ENCODE assay signal across 8 cellular contexts in the genomic region with DNA sequence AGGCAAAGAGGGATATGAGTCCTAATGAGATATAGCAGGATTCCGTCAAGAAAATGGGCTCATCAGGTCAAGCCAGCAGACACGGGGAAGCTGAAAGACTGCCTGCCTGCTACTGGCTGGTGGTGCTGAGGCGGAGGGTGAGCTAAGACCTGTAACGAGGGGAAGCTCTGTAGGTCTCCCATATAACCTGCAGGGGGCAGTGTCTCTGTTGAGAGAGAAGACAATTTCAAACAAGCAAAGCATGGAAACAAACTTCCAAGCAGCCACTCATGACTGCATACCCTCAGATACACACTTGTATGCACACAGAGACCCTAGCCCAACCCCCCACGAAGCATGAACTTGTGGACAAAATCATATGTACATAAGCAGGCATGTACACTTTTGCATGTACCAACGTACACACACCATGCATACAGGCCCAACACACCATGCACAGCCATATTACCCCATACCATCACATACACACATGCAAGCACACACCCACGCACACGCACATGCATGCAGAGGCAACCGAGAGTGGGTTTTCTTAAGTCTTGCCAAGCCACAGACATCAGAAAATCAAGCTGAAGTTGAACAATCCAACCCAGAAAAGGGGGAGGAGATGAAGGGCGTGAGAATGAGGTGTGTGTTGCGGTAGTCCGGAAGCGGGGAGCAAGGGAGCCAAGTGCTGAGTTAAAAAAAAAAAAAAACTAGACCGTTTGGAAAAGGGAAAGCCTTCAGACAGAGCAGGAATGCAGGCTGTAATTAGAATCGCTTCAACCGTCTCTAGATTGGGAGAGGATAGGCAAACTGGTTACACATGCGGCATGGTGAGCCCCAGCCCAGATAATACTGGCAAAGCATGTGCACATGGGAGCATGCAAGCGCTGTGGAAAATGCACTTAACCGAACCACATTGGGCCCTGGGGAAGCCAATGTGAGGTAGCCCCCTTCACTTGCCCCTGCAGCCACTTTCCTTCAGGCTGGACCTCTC.
DNase-seq lines count a peak whose midpoint lies in the region; ATAC-seq and TF ChIP-seq lines count a peak whose summit lies in the region.

No MANE protein-coding gene starts in this region.

- H3K4me2 ChIP-seq in DND-41 (ENCODE audit: insufficient read depth, low read length) = no peak overlapping the region
- no peak overlapping the region for H3K4me2 ChIP-seq in GM23248 (ENCODE audit: unreplicated experiment)

- WGBS in GM23248 (ENCODE audit: low coverage in 1 of 2, low lambda C conversion rate in 2 of 2, missing lambda C conversion rate in 2 of 2), 2 experiments = 36 to 37% methylated on average over 13 to 19 of the region's 19 CpGs

- H2AFZ ChIP-seq in DND-41 (ENCODE audit: low read depth, low read length) (no peak overlapping the region), GM23248 (no peak overlapping the region)

- peak; percentile 30 for DNase-seq in DND-41
- DNase-seq in GM23248 = peak; percentile 67
- peak; percentile 7 for DNase-seq in NCI-H146 treated with DMSO at 0.1 percent for 48 hours (lab: John Stamatoyannopoulos, UW; ENCODE audit: unreplicated experiment)
- DNase-seq in activated T-cell treated with anti-CD3 and anti-CD28 coated beads for 4 hours = peak; percentile 0
- peak; percentile 8 to 54 for DNase-seq in foreskin fibroblast
- DNase-seq in progenitor cell of endocrine pancreas (ENCODE audit: low spot score, unreplicated experiment) = no peak
- no peak for DNase-seq in AML-193 (lab: John Stamatoyannopoulos, UW)
- DNase-seq in NCI-H187 treated with DMSO at 0.1 percent for 48 hours (lab: John Stamatoyannopoulos, UW) = no peak

- H3K27me3 Mint-ChIP-seq in progenitor cell of endocrine pancreas = no peaks in the 10 kb centered on the region

- H3K4me1 ChIP-seq in DND-41 (ENCODE audit: insufficient read depth, low read length) (no peaks in the 10 kb centered on the region), GM23248 (ENCODE audit: insufficient read depth) (no peaks in the 10 kb centered on the region)

- no peaks in the 10 kb centered on the region for H3K79me2 ChIP-seq in DND-41 (ENCODE audit: insufficient read depth, low read length)
- H3K79me2 ChIP-seq in GM23248 (ENCODE audit: insufficient read depth) = no peaks in the 10 kb centered on the region

- no peaks in the 10 kb centered on the region for H3K36me3 ChIP-seq in DND-41 (ENCODE audit: insufficient read depth, low read length)
- H3K36me3 ChIP-seq in GM23248 (ENCODE audit: low read depth) = no peaks in the 10 kb centered on the region

- peak; percentile 50 for TF ChIP-seq CTCF in DND-41 (IDR thresholded peaks at IDR 0.05; ENCODE audit: borderline replicate concordance, extremely low read depth, low read length, poor library complexity, severe bottlenecking)
- TF ChIP-seq CTCF in foreskin fibroblast (IDR thresholded peaks at IDR 0.05; ENCODE audit: low read depth, low read length) = peak; percentile 29
- TF ChIP-seq CTCF in progenitor cell of endocrine pancreas (IDR thresholded peaks at IDR 0.05; ENCODE audit: unreplicated experiment) = peak; percentile 61

- H4K20me1 ChIP-seq in DND-41 (ENCODE audit: insufficient read depth, low read length) = no peaks in the 10 kb centered on the region
- no peaks in the 10 kb centered on the region for H4K20me1 ChIP-seq in GM23248 (ENCODE audit: insufficient read depth)

- no peaks in the 10 kb centered on the region for H3K9me3 ChIP-seq in DND-41 (ENCODE audit: insufficient read depth, low read length, severe bottlenecking)
- no peaks in the 10 kb centered on the region for H3K9me3 ChIP-seq in GM23248 (ENCODE audit: low read depth)

- no peaks in the 10 kb centered on the region for H3K36me3 Mint-ChIP-seq in progenitor cell of endocrine pancreas (ENCODE audit: insufficient read depth)

- H3K4me1 Mint-ChIP-seq in progenitor cell of endocrine pancreas (ENCODE audit: low read depth) = no peaks in the 10 kb centered on the region

- no peak overlapping the region for H3K27ac ChIP-seq in DND-41 (ENCODE audit: low read length)
- no peak overlapping the region for H3K27ac ChIP-seq in GM23248

- ATAC-seq in DND-41 (ENCODE audit: insufficient read depth, low read depth) = peak; percentile 52; the same call in 1 of the 3 replicates

- H3K27me3 ChIP-seq in DND-41 (ENCODE audit: insufficient read depth, low read length, poor library complexity) (no peaks in the 10 kb centered on the region), GM23248 (replicated peaks; ENCODE audit: insufficient read depth) (no peaks in the 10 kb centered on the region)

- peaks cover 3% of the 10 kb centered on the region for H3K9me3 Mint-ChIP-seq in progenitor cell of endocrine pancreas (ENCODE audit: low read depth)

- H3K9ac ChIP-seq in DND-41 (ENCODE audit: low read depth, low read length) = no peak overlapping the region
- H3K9ac ChIP-seq in GM23248 = no peak overlapping the region

- no peak overlapping the region for H3K4me3 Mint-ChIP-seq in progenitor cell of endocrine pancreas (ENCODE audit: low read depth)

- H3K27ac Mint-ChIP-seq in progenitor cell of endocrine pancreas = no peak overlapping the region

- H3K9me2 ChIP-seq in GM23248 (ENCODE audit: insufficient read depth) = no peaks in the 10 kb centered on the region

- H3F3A ChIP-seq in GM23248 (ENCODE audit: insufficient read depth) = no peaks in the 10 kb centered on the region

- H3K4me3 ChIP-seq in DND-41 (ENCODE audit: low read depth in 1 of 2, low read length in 2 of 2) (no peak overlapping the region), GM23248 (no peak overlapping the region), foreskin fibroblast (ENCODE audit: low read depth in 1 of 2, low read length in 2 of 2) (no peak overlapping the region)

- in situ Hi-C loops in GM23248 (cut with MboI) = no loop called here

Comparison
In these comparisons a context has a peak if more than half of its experiments do, and no peak if none do; other contexts are left out.
1. DNase-seq: peak in DND-41 (single experiment), GM23248 (single experiment), NCI-H146 treated with DMSO at 0.1 percent for 48 hours (single experiment), activated T-cell treated with anti-CD3 and anti-CD28 coated beads for 4 hours (single experiment) and foreskin fibroblast (2 of 2); none in progenitor cell of endocrine pancreas (single experiment), AML-193 (0 of 2) and NCI-H187 treated with DMSO at 0.1 percent for 48 hours (single experiment).
2. Peak in every context shown above with its lines, with median percentiles within 50 percentile points of each other: CTCF ChIP-seq.